ENCODE assay signal across 12 cellular contexts in genomic region chr12:1776139-1776975, GRCh38. TPM values are rescaled to one million over a fixed set of nuclear protein-coding genes. Genes with fewer than 3 reads are reported as not detected.
DNase-seq lines count a peak whose midpoint lies in the region; ATAC-seq and TF ChIP-seq lines count a peak whose summit lies in the region.
"Had no signal": no experiment of that assay in that cellular context is flagged by ENCODE, and none has a peak within 500 bp of the region (broad histone marks: within the 10 kb centered on the region; RNA-seq: fewer than 3 reads in every experiment).

No MANE protein-coding gene starts in this region.

- H3K36me3 Mint-ChIP-seq in activated T-helper 17 cell treated with anti-CD3 and anti-CD28 coated beads, Interleukin-2, amount 50 U/mL, for 72 hours (ENCODE audit: low read depth), result peaks cover 81% of the 10 kb centered on the region
- peaks cover 13% of the 10 kb centered on the region for H3K36me3 Mint-ChIP-seq in activated CD8-positive, alpha-beta T cell treated with anti-CD3 and anti-CD28 coated beads for 36 hours (ENCODE audit: low read depth)

- H3K4me1 ChIP-seq in HEK293 (ENCODE audit: control insufficient read depth, insufficient read depth, low read length) (peaks cover 10% of the 10 kb centered on the region; the same call in 1 of the 2 replicates), sigmoid colon (peaks cover 0 to 24% (median 10%) of the 10 kb centered on the region in 4 donors)

- H3K27ac ChIP-seq in HEK293 (ENCODE audit: extremely low read depth, low read depth, low read length) (no peak overlapping the region), sigmoid colon (no peak overlapping the region)
- H3K27ac ChIP-seq: upper lobe of left lung had no signal

- no peaks in the 10 kb centered on the region for H3K27me3 ChIP-seq in sigmoid colon
- H3K27me3 ChIP-seq: upper lobe of left lung had no signal

- in situ Hi-C loops in ACHN (cut with HindIII; ENCODE audit: low pct_ligation_motif_present, low pct_unique_long_range_greater_than_20kb, low sequenced_read_pairs), result loop anchor here (25.0 kb wide), 1 partner anchor 114 kb away; no protein-coding TSS in a partner anchor

- DNase-seq in ACHN (peak; percentile 78), iris pigment epithelial cell (ENCODE audit: low read depth) (peak; percentile 87), GF-D8 (lab: John Stamatoyannopoulos, UW) (no peak), sigmoid colon (no peak), NCI-H1436 treated with DMSO at 0.1 percent for 48 hours (lab: John Stamatoyannopoulos, UW) (no peak)
- no peak for DNase-seq in activated CD8-positive, alpha-beta T cell treated with anti-CD3 and anti-CD28 coated beads for 36 hours
- DNase-seq: activated CD4-positive, alpha-beta T cell treated with anti-CD3 and anti-CD28 coated beads, Interleukin-2, amount 50 U/mL, for 1 hour; NCI-H2107; upper lobe of left lung had no signal

- no peak for ATAC-seq in activated T-helper 17 cell treated with anti-CD3 and anti-CD28 coated beads, Interleukin-2, amount 50 U/mL, for 72 hours (replicated peaks)
- ATAC-seq in activated CD8-positive, alpha-beta T cell treated with anti-CD3 and anti-CD28 coated beads for 36 hours, result no peak
- ATAC-seq: sciatic nerve had no signal

- H3K27ac Mint-ChIP-seq in activated T-helper 17 cell treated with anti-CD3 and anti-CD28 coated beads, Interleukin-2, amount 50 U/mL, for 72 hours, result peak overlapping the region; percentile 12
- H3K27ac Mint-ChIP-seq in activated CD8-positive, alpha-beta T cell treated with anti-CD3 and anti-CD28 coated beads for 36 hours, result no peak overlapping the region

- H3K4me3 ChIP-seq in HEK293 (ENCODE audit: low read depth, low read length), result no peak overlapping the region
- H3K4me3 ChIP-seq in sigmoid colon, result no peak overlapping the region
- H3K4me3 ChIP-seq: upper lobe of left lung had no signal

- H3K4me3 Mint-ChIP-seq in activated T-helper 17 cell treated with anti-CD3 and anti-CD28 coated beads, Interleukin-2, amount 50 U/mL, for 72 hours, result no peak overlapping the region
- no peak overlapping the region for H3K4me3 Mint-ChIP-seq in activated CD8-positive, alpha-beta T cell treated with anti-CD3 and anti-CD28 coated beads for 36 hours

- no peak for TF ChIP-seq EP300 in sigmoid colon (IDR thresholded peaks at IDR 0.05)

- H3K36me3 ChIP-seq in HEK293 (ENCODE audit: control insufficient read depth in 2 of 2, insufficient read depth in 1 of 2, low read length in 2 of 2), result peaks cover 0 to 12% of the 10 kb centered on the region in 2 experiments; a peak in 2 of 3 replicates
- peaks cover 0 to 9% (median 0%) of the 10 kb centered on the region in 4 donors for H3K36me3 ChIP-seq in sigmoid colon

- CTCF ChIA-PET in HEK293 (lab: Yijun Ruan, JAX), result interaction anchor here (0.6 to 2.5 kb wide), 9 partner anchors 13 to 487 kb away, joined by 3 to 9 read pairs (median 3); no protein-coding TSS in a partner anchor
- CTCF ChIA-PET in activated CD8-positive, alpha-beta T cell treated with anti-CD3 and anti-CD28 coated beads for 36 hours (lab: Charles Lee), result interaction anchor here (1.2 to 3.4 kb wide), 5 partner anchors 9 to 164 kb away, joined by 3 to 11 read pairs (median 4); no protein-coding TSS in a partner anchor

- TF ChIP-seq CTCF in HEK293 (tag by site-specific recombination; IDR thresholded peaks at IDR 0.05) (no peak), sigmoid colon (IDR thresholded peaks at IDR 0.05) (no peak)
- no peak for TF ChIP-seq CTCF in activated CD8-positive, alpha-beta T cell treated with anti-CD3 and anti-CD28 coated beads for 36 hours (IDR thresholded peaks at IDR 0.05)

- H3K4me1 Mint-ChIP-seq in activated T-helper 17 cell treated with anti-CD3 and anti-CD28 coated beads, Interleukin-2, amount 50 U/mL, for 72 hours, result peaks cover 15% of the 10 kb centered on the region
- H3K4me1 Mint-ChIP-seq in activated CD8-positive, alpha-beta T cell treated with anti-CD3 and anti-CD28 coated beads for 36 hours (ENCODE audit: low read depth), result peaks cover 10% of the 10 kb centered on the region

- intact Hi-C loops in activated CD8-positive, alpha-beta T cell treated with anti-CD3 and anti-CD28 coated beads for 36 hours (cut with micrococcal nuclease), result no loop called here
- intact Hi-C loops in sigmoid colon (cut with DNase I), result no loop called here

- H3K27me3 Mint-ChIP-seq in activated T-helper 17 cell treated with anti-CD3 and anti-CD28 coated beads, Interleukin-2, amount 50 U/mL, for 72 hours, result no peaks in the 10 kb centered on the region
- no peaks in the 10 kb centered on the region for H3K27me3 Mint-ChIP-seq in activated CD8-positive, alpha-beta T cell treated with anti-CD3 and anti-CD28 coated beads for 36 hours

- no peaks in the 10 kb centered on the region for H3K9me3 Mint-ChIP-seq in activated T-helper 17 cell treated with anti-CD3 and anti-CD28 coated beads, Interleukin-2, amount 50 U/mL, for 72 hours
- H3K9me3 Mint-ChIP-seq in activated CD8-positive, alpha-beta T cell treated with anti-CD3 and anti-CD28 coated beads for 36 hours, result no peaks in the 10 kb centered on the region

- TF ChIP-seq POLR2A in sigmoid colon (IDR thresholded peaks at IDR 0.05), result no peak

- 93 to 94% methylated on average over 5 of the region's 5 CpGs for WGBS in sigmoid colon, 2 donors

- H3K9me3 ChIP-seq in HEK293 (ENCODE audit: control insufficient read depth, insufficient read depth, low read depth, low read length) (no peaks in the 10 kb centered on the region), sigmoid colon (no peaks in the 10 kb centered on the region)
- H3K9me3 ChIP-seq: upper lobe of left lung had no signal

- POLR2A ChIA-PET in HEK293 (lab: Yijun Ruan, JAX), result interaction anchor here (1.5 kb wide), 1 partner anchor 85 kb away, joined by 5 read pairs; the partner anchor contains the start of gene ADIPOR2
- POLR2A ChIA-PET in activated CD8-positive, alpha-beta T cell treated with anti-CD3 and anti-CD28 coated beads for 36 hours (lab: Charles Lee), result no interaction called here

TF ChIP-seq in HEK293, 187 proteins besides CTCF, POLR2A, EP300 and RAD21 (continues in another document):
- TF ChIP-seq ZBTB8A (tag by site-specific recombination; IDR thresholded peaks at IDR 0.05), result peak; percentile 28; the same call in 1 of the 2 replicates
- peak; percentile 11; the same call in 1 of the 2 replicates for TF ChIP-seq SP2 (tag by site-specific recombination; IDR thresholded peaks at IDR 0.05)
- TF ChIP-seq IKZF3 (tag by site-specific recombination; IDR thresholded peaks at IDR 0.05), result 0 out of 2 replicates have a peak, but pooled peaks have one; percentile 30
- TF ChIP-seq ZNF549 (tag by site-specific recombination; IDR thresholded peaks at IDR 0.05), result 0 out of 2 replicates have a peak, but pooled peaks have one; percentile 4
- TF ChIP-seq KLF10 (tag by site-specific recombination; IDR thresholded peaks at IDR 0.05), result no peak
- no peak for TF ChIP-seq MEIS1 (CRISPR knock-in tag; IDR thresholded peaks at IDR 0.05; ENCODE audit: borderline replicate concordance)
- TF ChIP-seq ZNF223 (tag by site-specific recombination; IDR thresholded peaks at IDR 0.05), result no peak
- TF ChIP-seq ZNF600 (tag by site-specific recombination; IDR thresholded peaks at IDR 0.05), result peak; percentile 48; the same call in 1 of the 2 replicates
- TF ChIP-seq TRIM28 (IDR thresholded peaks at IDR 0.05; ENCODE audit: borderline replicate concordance, low read length), result 0 out of 2 replicates have a peak, but pooled peaks have one; percentile 55
- TF ChIP-seq OSR2 (tag by site-specific recombination; IDR thresholded peaks at IDR 0.05), result peak; percentile 63; the same call in 1 of the 2 replicates
- peak; percentile 59 for TF ChIP-seq PRDM10 (tag by site-specific recombination; IDR thresholded peaks at IDR 0.05)
- 0 out of 2 replicates have a peak, but pooled peaks have one; percentile 12 for TF ChIP-seq ZNF394 (tag by site-specific recombination; IDR thresholded peaks at IDR 0.05; ENCODE audit: borderline replicate concordance)
- TF ChIP-seq ZFHX2 (tag by site-specific recombination; conservative IDR thresholded peaks at IDR 0.05), result no peak
- TF ChIP-seq ZNF366 (tag by site-specific recombination; conservative IDR thresholded peaks at IDR 0.05), result peak; percentile 54
- no peak for TF ChIP-seq ZNF23 (tag by site-specific recombination; IDR thresholded peaks at IDR 0.05; ENCODE audit: borderline replicate concordance)
- TF ChIP-seq ZNF777 (tag by site-specific recombination; IDR thresholded peaks at IDR 0.05; ENCODE audit: borderline replicate concordance), result no peak
- peak; percentile 72 for TF ChIP-seq MZF1 (tag by site-specific recombination; IDR thresholded peaks at IDR 0.05; ENCODE audit: borderline replicate concordance)

RNA-seq across cellular contexts. Expression of gene LRTM2, which starts 44.0 kb away (rescaled TPM):
- total RNA-seq in activated T-helper 17 cell treated with anti-CD3 and anti-CD28 coated beads, Interleukin-2, amount 50 U/mL, for 72 hours, result not detected
- not detected for total RNA-seq in activated CD8-positive, alpha-beta T cell treated with anti-CD3 and anti-CD28 coated beads for 36 hours
- total RNA-seq in sigmoid colon, result under 1 TPM in 1 of 4 donors, not detected in 3; 0.41 TPM
- under 1 TPM in 1 of 3 donors, not detected in 2; 0.09 TPM for polyA plus RNA-seq in sigmoid colon
- total RNA-seq: sciatic nerve, upper lobe of left lung had no signal

Comparison
In these comparisons a context has a peak if more than half of its experiments do, and no peak if none do; other contexts are left out.
1. DNase-seq: peak in ACHN (single experiment) and iris pigment epithelial cell (single experiment); none in GF-D8 (single experiment), activated CD8-positive, alpha-beta T cell treated with anti-CD3 and anti-CD28 coated beads for 36 hours (single experiment), sigmoid colon (single experiment) and NCI-H1436 treated with DMSO at 0.1 percent for 48 hours (single experiment).